1 cellular context compared by ENCODE assay signal in genomic region chr14:34699873-34700621, GRCh38.
TF ChIP-seq lines count a peak whose summit lies in the region.

No MANE protein-coding gene starts in this region.

TF ChIP-seq in HepG2, 621 proteins besides CTCF, POLR2A, EP300 and RAD21 (continued from another document and continues in another):
- TF ChIP-seq ZBTB20 (CRISPR knock-in tag; IDR thresholded peaks at IDR 0.05; ENCODE audit: borderline replicate concordance, low read depth): peak; percentile 44; the same call in 1 of the 2 replicates
- TF ChIP-seq SAP130 (CRISPR knock-in tag; IDR thresholded peaks at IDR 0.05; ENCODE audit: low read depth): peak; percentile 56
- TF ChIP-seq ZNF562 (CRISPR knock-in tag; IDR thresholded peaks at IDR 0.05; ENCODE audit: borderline replicate concordance): no peak
- no peak for TF ChIP-seq ZNF792 (CRISPR knock-in tag; IDR thresholded peaks at IDR 0.05)
- no peak for TF ChIP-seq ZNF619 (CRISPR knock-in tag; IDR thresholded peaks at IDR 0.05)
- TF ChIP-seq ZNF317 (CRISPR knock-in tag; IDR thresholded peaks at IDR 0.05): no peak
- TF ChIP-seq MTA3 (CRISPR knock-in tag; IDR thresholded peaks at IDR 0.05): no peak
- no peak for TF ChIP-seq ARID4A (CRISPR knock-in tag; IDR thresholded peaks at IDR 0.05; ENCODE audit: borderline replicate concordance)
- no peak; the same call in 1 of the 2 replicates for TF ChIP-seq ZBTB25 (CRISPR knock-in tag; IDR thresholded peaks at IDR 0.05)
- TF ChIP-seq ZNF142 (CRISPR knock-in tag; IDR thresholded peaks at IDR 0.05): no peak
- TF ChIP-seq CEBPG (CRISPR knock-in tag; IDR thresholded peaks at IDR 0.05): peak; percentile 70
- TF ChIP-seq ONECUT2 (CRISPR knock-in tag; IDR thresholded peaks at IDR 0.05): no peak
- TF ChIP-seq HMGXB3 (CRISPR knock-in tag; IDR thresholded peaks at IDR 0.05; ENCODE audit: borderline replicate concordance): 0 out of 2 replicates have a peak, but pooled peaks have one; percentile 47
- peak; percentile 60; the same call in 1 of the 2 replicates for TF ChIP-seq GATAD2A (CRISPR knock-in tag; IDR thresholded peaks at IDR 0.05)
- TF ChIP-seq ZNF331 (CRISPR knock-in tag; IDR thresholded peaks at IDR 0.05): 0 out of 2 replicates have a peak, but pooled peaks have one; percentile 51
- peak; percentile 37 for TF ChIP-seq SOX5 (CRISPR knock-in tag; IDR thresholded peaks at IDR 0.05; ENCODE audit: borderline replicate concordance)
- TF ChIP-seq ASH2L (IDR thresholded peaks at IDR 0.05; ENCODE audit: insufficient read length, low read depth, low read length): peak; percentile 87
- no peak for TF ChIP-seq ZNF770 (CRISPR knock-in tag; IDR thresholded peaks at IDR 0.05)
- TF ChIP-seq CREB3 (CRISPR knock-in tag; IDR thresholded peaks at IDR 0.05): no peak
- peak; percentile 86 for TF ChIP-seq SMARCC2 (IDR thresholded peaks at IDR 0.05)
- TF ChIP-seq RBM22 (optimal IDR thresholded peaks at IDR 0.05; ENCODE audit: low read length): no peak
- peak; percentile 29; the same call in 1 of the 2 replicates for TF ChIP-seq NCOR1 (IDR thresholded peaks at IDR 0.05; ENCODE audit: borderline replicate concordance, low read length)
- peak; percentile 84; the same call in 1 of the 2 replicates for TF ChIP-seq SIX1 (CRISPR knock-in tag; IDR thresholded peaks at IDR 0.05; ENCODE audit: borderline replicate concordance)
- TF ChIP-seq ARID2 (CRISPR knock-in tag; IDR thresholded peaks at IDR 0.05; ENCODE audit: borderline replicate concordance): no peak
- no peak for TF ChIP-seq BHLHE40 (IDR thresholded peaks at IDR 0.05; ENCODE audit: low read length)
- peak; percentile 43; the same call in 1 of the 2 replicates for TF ChIP-seq TBX3 (IDR thresholded peaks at IDR 0.05; ENCODE audit: borderline replicate concordance)
- no peak for TF ChIP-seq XBP1 (CRISPR knock-in tag; IDR thresholded peaks at IDR 0.05)
- peak; percentile 65; the same call in 1 of the 2 replicates for TF ChIP-seq FOXA3 (CRISPR knock-in tag; IDR thresholded peaks at IDR 0.05)
- no peak for TF ChIP-seq ADNP (CRISPR knock-in tag; IDR thresholded peaks at IDR 0.05)
- no peak for TF ChIP-seq PCBP1 (IDR thresholded peaks at IDR 0.05; ENCODE audit: borderline replicate concordance, low read depth, low read length)
- no peak for TF ChIP-seq IRF1 (CRISPR knock-in tag; IDR thresholded peaks at IDR 0.05; ENCODE audit: low read depth)
- peak; percentile 48; the same call in 1 of the 2 replicates for TF ChIP-seq MIER3 (CRISPR knock-in tag; IDR thresholded peaks at IDR 0.05; ENCODE audit: borderline replicate concordance)
- TF ChIP-seq U2AF1 (optimal IDR thresholded peaks at IDR 0.05; ENCODE audit: low read depth, low read length): no peak
- no peak for TF ChIP-seq THAP8 (CRISPR knock-in tag; IDR thresholded peaks at IDR 0.05; ENCODE audit: borderline replicate concordance)
